Comparison of ENCODE assay signal across 1 cellular context in the genomic region with DNA sequence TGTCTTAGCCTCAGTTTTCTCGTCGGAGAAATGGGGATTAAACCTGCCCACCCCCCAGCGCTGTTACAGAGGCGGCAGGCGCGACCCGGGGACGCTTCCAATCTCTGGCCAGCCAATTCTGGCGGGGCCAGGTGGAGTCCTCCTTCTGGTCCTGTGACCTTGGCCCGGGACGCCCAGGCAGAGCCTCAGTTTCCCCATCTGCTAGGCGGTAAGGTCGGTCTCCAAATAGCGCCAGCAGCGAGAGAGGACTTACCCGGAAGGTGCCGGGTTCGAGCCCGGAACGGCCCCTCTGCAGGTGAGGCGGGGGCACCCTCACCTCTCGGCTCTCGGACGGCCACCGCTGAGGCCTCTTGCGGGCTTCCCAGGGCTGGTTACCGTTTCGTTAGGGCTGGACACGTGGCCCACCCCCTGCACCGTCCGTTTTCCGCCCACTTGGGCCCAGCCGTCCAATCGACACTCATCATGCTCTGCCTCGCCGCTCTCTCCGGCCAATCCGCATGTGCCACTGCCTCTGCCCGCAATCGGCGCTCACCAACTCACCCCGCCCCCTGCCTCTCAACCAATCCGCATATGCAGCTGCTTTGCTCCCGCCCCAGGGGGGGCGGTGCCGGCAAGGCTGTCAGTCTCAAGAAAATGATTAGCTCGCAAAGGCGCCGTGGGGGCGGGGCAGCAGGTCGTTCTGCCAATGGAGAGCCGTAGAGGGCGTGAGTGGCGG.
TF ChIP-seq lines count a peak whose summit lies in the region.

A gene with protein sequence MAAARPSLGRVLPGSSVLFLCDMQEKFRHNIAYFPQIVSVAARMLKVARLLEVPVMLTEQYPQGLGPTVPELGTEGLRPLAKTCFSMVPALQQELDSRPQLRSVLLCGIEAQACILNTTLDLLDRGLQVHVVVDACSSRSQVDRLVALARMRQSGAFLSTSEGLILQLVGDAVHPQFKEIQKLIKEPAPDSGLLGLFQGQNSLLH (minus strand): TSS at position 384 of the 715 bp plus-strand sequence. CDS start 5,156 bp downstream, outside the sequence.

TF ChIP-seq in K562, 482 proteins besides CTCF, POLR2A, EP300 and RAD21 (continued from another document and continues in another):
- TF ChIP-seq, protein P1, sequence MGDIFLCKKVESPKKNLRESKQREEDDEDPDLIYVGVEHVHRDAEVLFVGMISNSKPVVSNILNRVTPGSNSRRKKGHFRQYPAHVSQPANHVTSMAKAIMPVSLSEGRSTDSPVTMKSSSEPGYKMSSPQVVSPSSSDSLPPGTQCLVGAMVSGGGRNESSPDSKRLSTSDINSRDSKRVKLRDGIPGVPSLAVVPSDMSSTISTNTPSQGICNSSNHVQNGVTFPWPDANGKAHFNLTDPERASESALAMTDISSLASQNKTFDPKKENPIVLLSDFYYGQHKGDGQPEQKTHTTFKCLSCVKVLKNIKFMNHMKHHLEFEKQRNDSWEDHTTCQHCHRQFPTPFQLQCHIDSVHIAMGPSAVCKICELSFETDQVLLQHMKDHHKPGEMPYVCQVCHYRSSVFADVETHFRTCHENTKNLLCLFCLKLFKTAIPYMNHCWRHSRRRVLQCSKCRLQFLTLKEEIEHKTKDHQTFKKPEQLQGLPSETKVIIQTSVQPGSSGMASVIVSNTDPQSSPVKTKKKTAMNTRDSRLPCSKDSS (IDR thresholded peaks at IDR 0.05; ENCODE audit: low read depth, partially characterized antibody) = no peak
- TF ChIP-seq TCF3 (CRISPR knock-in tag; IDR thresholded peaks at IDR 0.05) (peak; percentile 23; the same call in 1 of the 2 replicates), ZNF347 (CRISPR knock-in tag; IDR thresholded peaks at IDR 0.05; ENCODE audit: low read depth) (no peak), ZNF146 (CRISPR knock-in tag; IDR thresholded peaks at IDR 0.05; ENCODE audit: unreplicated experiment) (no peak), MYBL2 (IDR thresholded peaks at IDR 0.05; ENCODE audit: low read depth) (no peak), MYBL2 (CRISPR knock-in tag; IDR thresholded peaks at IDR 0.05; ENCODE audit: borderline replicate concordance) (no peak), HNRNPLL (IDR thresholded peaks at IDR 0.05; ENCODE audit: low read depth, low read length, poor library complexity, severe bottlenecking) (peak; percentile 95), ZNF644 (tag; IDR thresholded peaks at IDR 0.05; ENCODE audit: low read depth) (no peak), TARDBP (IDR thresholded peaks at IDR 0.05) (no peak), NFE2L1 (tag; IDR thresholded peaks at IDR 0.05; ENCODE audit: borderline replicate concordance, low read depth) (no peak), ZNF174 (CRISPR knock-in tag; IDR thresholded peaks at IDR 0.05) (no peak), NR1H2 (CRISPR knock-in tag; IDR thresholded peaks at IDR 0.05) (no peak), MED1 (CRISPR knock-in tag; IDR thresholded peaks at IDR 0.05; ENCODE audit: borderline replicate concordance) (no peak), ZZZ3 (IDR thresholded peaks at IDR 0.05) (no peak), ETV5 (CRISPR knock-in tag; IDR thresholded peaks at IDR 0.05; ENCODE audit: low read depth) (peak; percentile 50; the same call in 1 of the 2 replicates), EZH2 (IDR thresholded peaks at IDR 0.05; ENCODE audit: borderline replicate concordance, low read depth, low read length) (no peak), HOXB6 (CRISPR knock-in tag; IDR thresholded peaks at IDR 0.05; ENCODE audit: borderline replicate concordance) (no peak), GABPB2 (CRISPR knock-in tag; conservative IDR thresholded peaks at IDR 0.05) (no peak), SMARCA4 (IDR thresholded peaks at IDR 0.05) (0 out of 2 replicates have a peak, but pooled peaks have one; percentile 59), NR4A1 (CRISPR knock-in tag; IDR thresholded peaks at IDR 0.05) (peak; percentile 34; the same call in 1 of the 2 replicates), NR4A1 (tag; IDR thresholded peaks at IDR 0.05) (0 out of 2 replicates have a peak, but pooled peaks have one; percentile 41), KDM1A (IDR thresholded peaks at IDR 0.05) (peak; percentile 87 to 95; a peak in 3 of 4 replicates), HLTF (IDR thresholded peaks at IDR 0.05) (peak; percentile 50; the same call in 1 of the 2 replicates), HMG20B (CRISPR knock-in tag; IDR thresholded peaks at IDR 0.05) (no peak), ZNF668 (CRISPR knock-in tag; IDR thresholded peaks at IDR 0.05) (0 out of 2 replicates have a peak, but pooled peaks have one; percentile 29)
- TF ChIP-seq, protein P2, sequence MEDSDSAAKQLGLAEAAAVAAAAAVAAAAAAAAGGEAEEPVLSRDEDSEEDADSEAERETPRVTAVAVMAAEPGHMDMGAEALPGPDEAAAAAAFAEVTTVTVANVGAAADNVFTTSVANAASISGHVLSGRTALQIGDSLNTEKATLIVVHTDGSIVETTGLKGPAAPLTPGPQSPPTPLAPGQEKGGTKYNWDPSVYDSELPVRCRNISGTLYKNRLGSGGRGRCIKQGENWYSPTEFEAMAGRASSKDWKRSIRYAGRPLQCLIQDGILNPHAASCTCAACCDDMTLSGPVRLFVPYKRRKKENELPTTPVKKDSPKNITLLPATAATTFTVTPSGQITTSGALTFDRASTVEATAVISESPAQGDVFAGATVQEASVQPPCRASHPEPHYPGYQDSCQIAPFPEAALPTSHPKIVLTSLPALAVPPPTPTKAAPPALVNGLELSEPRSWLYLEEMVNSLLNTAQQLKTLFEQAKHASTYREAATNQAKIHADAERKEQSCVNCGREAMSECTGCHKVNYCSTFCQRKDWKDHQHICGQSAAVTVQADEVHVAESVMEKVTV (CRISPR knock-in tag; IDR thresholded peaks at IDR 0.05) = no peak
- TF ChIP-seq, protein P3, sequence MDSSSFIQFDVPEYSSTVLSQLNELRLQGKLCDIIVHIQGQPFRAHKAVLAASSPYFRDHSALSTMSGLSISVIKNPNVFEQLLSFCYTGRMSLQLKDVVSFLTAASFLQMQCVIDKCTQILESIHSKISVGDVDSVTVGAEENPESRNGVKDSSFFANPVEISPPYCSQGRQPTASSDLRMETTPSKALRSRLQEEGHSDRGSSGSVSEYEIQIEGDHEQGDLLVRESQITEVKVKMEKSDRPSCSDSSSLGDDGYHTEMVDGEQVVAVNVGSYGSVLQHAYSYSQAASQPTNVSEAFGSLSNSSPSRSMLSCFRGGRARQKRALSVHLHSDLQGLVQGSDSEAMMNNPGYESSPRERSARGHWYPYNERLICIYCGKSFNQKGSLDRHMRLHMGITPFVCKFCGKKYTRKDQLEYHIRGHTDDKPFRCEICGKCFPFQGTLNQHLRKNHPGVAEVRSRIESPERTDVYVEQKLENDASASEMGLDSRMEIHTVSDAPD (CRISPR knock-in tag; IDR thresholded peaks at IDR 0.05) = no peak
- TF ChIP-seq, protein P4, sequence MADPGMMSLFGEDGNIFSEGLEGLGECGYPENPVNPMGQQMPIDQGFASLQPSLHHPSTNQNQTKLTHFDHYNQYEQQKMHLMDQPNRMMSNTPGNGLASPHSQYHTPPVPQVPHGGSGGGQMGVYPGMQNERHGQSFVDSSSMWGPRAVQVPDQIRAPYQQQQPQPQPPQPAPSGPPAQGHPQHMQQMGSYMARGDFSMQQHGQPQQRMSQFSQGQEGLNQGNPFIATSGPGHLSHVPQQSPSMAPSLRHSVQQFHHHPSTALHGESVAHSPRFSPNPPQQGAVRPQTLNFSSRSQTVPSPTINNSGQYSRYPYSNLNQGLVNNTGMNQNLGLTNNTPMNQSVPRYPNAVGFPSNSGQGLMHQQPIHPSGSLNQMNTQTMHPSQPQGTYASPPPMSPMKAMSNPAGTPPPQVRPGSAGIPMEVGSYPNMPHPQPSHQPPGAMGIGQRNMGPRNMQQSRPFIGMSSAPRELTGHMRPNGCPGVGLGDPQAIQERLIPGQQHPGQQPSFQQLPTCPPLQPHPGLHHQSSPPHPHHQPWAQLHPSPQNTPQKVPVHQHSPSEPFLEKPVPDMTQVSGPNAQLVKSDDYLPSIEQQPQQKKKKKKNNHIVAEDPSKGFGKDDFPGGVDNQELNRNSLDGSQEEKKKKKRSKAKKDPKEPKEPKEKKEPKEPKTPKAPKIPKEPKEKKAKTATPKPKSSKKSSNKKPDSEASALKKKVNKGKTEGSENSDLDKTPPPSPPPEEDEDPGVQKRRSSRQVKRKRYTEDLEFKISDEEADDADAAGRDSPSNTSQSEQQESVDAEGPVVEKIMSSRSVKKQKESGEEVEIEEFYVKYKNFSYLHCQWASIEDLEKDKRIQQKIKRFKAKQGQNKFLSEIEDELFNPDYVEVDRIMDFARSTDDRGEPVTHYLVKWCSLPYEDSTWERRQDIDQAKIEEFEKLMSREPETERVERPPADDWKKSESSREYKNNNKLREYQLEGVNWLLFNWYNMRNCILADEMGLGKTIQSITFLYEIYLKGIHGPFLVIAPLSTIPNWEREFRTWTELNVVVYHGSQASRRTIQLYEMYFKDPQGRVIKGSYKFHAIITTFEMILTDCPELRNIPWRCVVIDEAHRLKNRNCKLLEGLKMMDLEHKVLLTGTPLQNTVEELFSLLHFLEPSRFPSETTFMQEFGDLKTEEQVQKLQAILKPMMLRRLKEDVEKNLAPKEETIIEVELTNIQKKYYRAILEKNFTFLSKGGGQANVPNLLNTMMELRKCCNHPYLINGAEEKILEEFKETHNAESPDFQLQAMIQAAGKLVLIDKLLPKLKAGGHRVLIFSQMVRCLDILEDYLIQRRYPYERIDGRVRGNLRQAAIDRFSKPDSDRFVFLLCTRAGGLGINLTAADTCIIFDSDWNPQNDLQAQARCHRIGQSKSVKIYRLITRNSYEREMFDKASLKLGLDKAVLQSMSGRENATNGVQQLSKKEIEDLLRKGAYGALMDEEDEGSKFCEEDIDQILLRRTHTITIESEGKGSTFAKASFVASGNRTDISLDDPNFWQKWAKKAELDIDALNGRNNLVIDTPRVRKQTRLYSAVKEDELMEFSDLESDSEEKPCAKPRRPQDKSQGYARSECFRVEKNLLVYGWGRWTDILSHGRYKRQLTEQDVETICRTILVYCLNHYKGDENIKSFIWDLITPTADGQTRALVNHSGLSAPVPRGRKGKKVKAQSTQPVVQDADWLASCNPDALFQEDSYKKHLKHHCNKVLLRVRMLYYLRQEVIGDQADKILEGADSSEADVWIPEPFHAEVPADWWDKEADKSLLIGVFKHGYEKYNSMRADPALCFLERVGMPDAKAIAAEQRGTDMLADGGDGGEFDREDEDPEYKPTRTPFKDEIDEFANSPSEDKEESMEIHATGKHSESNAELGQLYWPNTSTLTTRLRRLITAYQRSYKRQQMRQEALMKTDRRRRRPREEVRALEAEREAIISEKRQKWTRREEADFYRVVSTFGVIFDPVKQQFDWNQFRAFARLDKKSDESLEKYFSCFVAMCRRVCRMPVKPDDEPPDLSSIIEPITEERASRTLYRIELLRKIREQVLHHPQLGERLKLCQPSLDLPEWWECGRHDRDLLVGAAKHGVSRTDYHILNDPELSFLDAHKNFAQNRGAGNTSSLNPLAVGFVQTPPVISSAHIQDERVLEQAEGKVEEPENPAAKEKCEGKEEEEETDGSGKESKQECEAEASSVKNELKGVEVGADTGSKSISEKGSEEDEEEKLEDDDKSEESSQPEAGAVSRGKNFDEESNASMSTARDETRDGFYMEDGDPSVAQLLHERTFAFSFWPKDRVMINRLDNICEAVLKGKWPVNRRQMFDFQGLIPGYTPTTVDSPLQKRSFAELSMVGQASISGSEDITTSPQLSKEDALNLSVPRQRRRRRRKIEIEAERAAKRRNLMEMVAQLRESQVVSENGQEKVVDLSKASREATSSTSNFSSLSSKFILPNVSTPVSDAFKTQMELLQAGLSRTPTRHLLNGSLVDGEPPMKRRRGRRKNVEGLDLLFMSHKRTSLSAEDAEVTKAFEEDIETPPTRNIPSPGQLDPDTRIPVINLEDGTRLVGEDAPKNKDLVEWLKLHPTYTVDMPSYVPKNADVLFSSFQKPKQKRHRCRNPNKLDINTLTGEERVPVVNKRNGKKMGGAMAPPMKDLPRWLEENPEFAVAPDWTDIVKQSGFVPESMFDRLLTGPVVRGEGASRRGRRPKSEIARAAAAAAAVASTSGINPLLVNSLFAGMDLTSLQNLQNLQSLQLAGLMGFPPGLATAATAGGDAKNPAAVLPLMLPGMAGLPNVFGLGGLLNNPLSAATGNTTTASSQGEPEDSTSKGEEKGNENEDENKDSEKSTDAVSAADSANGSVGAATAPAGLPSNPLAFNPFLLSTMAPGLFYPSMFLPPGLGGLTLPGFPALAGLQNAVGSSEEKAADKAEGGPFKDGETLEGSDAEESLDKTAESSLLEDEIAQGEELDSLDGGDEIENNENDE (IDR thresholded peaks at IDR 0.05; ENCODE audit: low read depth, low read length) = no peak
- TF ChIP-seq, protein P5, sequence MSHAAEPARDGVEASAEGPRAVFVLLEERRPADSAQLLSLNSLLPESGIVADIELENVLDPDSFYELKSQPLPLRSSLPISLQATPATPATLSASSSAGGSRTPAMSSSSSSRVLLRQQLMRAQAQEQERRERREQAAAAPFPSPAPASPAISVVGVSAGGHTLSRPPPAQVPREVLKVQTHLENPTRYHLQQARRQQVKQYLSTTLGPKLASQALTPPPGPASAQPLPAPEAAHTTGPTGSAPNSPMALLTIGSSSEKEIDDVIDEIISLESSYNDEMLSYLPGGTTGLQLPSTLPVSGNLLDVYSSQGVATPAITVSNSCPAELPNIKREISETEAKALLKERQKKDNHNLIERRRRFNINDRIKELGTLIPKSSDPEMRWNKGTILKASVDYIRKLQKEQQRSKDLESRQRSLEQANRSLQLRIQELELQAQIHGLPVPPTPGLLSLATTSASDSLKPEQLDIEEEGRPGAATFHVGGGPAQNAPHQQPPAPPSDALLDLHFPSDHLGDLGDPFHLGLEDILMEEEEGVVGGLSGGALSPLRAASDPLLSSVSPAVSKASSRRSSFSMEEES (CRISPR knock-in tag; IDR thresholded peaks at IDR 0.05) = no peak
- TF ChIP-seq, protein P6, sequence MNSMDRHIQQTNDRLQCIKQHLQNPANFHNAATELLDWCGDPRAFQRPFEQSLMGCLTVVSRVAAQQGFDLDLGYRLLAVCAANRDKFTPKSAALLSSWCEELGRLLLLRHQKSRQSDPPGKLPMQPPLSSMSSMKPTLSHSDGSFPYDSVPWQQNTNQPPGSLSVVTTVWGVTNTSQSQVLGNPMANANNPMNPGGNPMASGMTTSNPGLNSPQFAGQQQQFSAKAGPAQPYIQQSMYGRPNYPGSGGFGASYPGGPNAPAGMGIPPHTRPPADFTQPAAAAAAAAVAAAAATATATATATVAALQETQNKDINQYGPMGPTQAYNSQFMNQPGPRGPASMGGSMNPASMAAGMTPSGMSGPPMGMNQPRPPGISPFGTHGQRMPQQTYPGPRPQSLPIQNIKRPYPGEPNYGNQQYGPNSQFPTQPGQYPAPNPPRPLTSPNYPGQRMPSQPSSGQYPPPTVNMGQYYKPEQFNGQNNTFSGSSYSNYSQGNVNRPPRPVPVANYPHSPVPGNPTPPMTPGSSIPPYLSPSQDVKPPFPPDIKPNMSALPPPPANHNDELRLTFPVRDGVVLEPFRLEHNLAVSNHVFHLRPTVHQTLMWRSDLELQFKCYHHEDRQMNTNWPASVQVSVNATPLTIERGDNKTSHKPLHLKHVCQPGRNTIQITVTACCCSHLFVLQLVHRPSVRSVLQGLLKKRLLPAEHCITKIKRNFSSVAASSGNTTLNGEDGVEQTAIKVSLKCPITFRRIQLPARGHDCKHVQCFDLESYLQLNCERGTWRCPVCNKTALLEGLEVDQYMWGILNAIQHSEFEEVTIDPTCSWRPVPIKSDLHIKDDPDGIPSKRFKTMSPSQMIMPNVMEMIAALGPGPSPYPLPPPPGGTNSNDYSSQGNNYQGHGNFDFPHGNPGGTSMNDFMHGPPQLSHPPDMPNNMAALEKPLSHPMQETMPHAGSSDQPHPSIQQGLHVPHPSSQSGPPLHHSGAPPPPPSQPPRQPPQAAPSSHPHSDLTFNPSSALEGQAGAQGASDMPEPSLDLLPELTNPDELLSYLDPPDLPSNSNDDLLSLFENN (IDR thresholded peaks at IDR 0.05; ENCODE audit: low read depth in 2 of 2, low read length in 2 of 2) = no peak
